ENCODE assay signal across 1 cellular context in genomic region chr6:129660346-129660676, GRCh38.
TF ChIP-seq lines count a peak whose summit lies in the region.

No MANE protein-coding gene starts in this region.

TF ChIP-seq in HepG2, 621 proteins besides CTCF, POLR2A, EP300 and RAD21:
- TF ChIP-seq RNF2 (conservative IDR thresholded peaks at IDR 0.05; ENCODE audit: low read depth) (no peak), PHF5A (CRISPR knock-in tag; IDR thresholded peaks at IDR 0.05; ENCODE audit: low read depth, unreplicated experiment) (no peak), POGZ (CRISPR knock-in tag; IDR thresholded peaks at IDR 0.05) (peak; percentile 2), ZNF503 (CRISPR knock-in tag; IDR thresholded peaks at IDR 0.05) (no peak), PCBP2 (optimal IDR thresholded peaks at IDR 0.05; ENCODE audit: low read depth, low read length, poor library complexity, severe bottlenecking) (no peak), DNMT1 (CRISPR knock-in tag; IDR thresholded peaks at IDR 0.05) (no peak), PREB (CRISPR knock-in tag; IDR thresholded peaks at IDR 0.05) (no peak), RBM22 (optimal IDR thresholded peaks at IDR 0.05; ENCODE audit: low read length) (peak; percentile 38)
